In genomic region chr16:66872524-66872923, GRCh38 we compare ENCODE assay signal across 8 cellular contexts. TPM values are rescaled to one million over a fixed set of nuclear protein-coding genes. Genes with fewer than 3 reads are reported as not detected.
DNase-seq lines count a peak whose midpoint lies in the region; ATAC-seq and TF ChIP-seq lines count a peak whose summit lies in the region.

No MANE protein-coding gene starts in this region.

- H3K27me3 ChIP-seq in Panc1 (ENCODE audit: control insufficient read depth, insufficient read depth, low read length) (no peaks in the 10 kb centered on the region), esophagus muscularis mucosa (no peaks in the 10 kb centered on the region)

- H3K4me1 ChIP-seq in Panc1 (ENCODE audit: control insufficient read depth, insufficient read depth, low read length): peaks cover 11% of the 10 kb centered on the region
- H3K4me1 ChIP-seq in esophagus muscularis mucosa: peaks cover 6 to 23% (median 15%) of the 10 kb centered on the region in 4 donors

- TF ChIP-seq CTCF in GM12865 (IDR thresholded peaks at IDR 0.05; ENCODE audit: insufficient read depth, low read depth, low read length, missing control alignments) (no peak), Panc1 (IDR thresholded peaks at IDR 0.05) (no peak), esophagus muscularis mucosa (IDR thresholded peaks at IDR 0.05) (no peak)

- DNase-seq in GM12865 (ENCODE audit: low read depth): no peak
- no peak for DNase-seq in Panc1 (ENCODE audit: low read depth, low spot score)
- no peak for DNase-seq in esophagus muscularis mucosa (ENCODE audit: extremely low spot score)
- no peak for DNase-seq in skeletal muscle cell (ENCODE audit: low read depth)
- DNase-seq in NCI-H187 (lab: John Stamatoyannopoulos, UW): no peak
- DNase-seq in DMS153 (lab: John Stamatoyannopoulos, UW): no peak
- DNase-seq in NCI-H774 (lab: John Stamatoyannopoulos, UW): no peak

- in situ Hi-C loops in Panc1 (cut with HindIII; ENCODE audit: low pct_unique_long_range_greater_than_20kb, low sequenced_read_pairs): no loop called here

- TF ChIP-seq POLR2A in esophagus muscularis mucosa (IDR thresholded peaks at IDR 0.05; ENCODE audit: low read depth): no peak

- ATAC-seq in Panc1 (no peak), HG02840 (IDR thresholded peaks at IDR 0.05; ENCODE audit: low FRiP score, unreplicated experiment) (no peak)

- H3K4me3 ChIP-seq in GM12865 (ENCODE audit: low read depth, low read length) (peak overlapping the region; percentile 56), Panc1 (ENCODE audit: low read depth in 2 of 2, low read length in 2 of 2) (peak overlapping the region; percentile 37 to 59), esophagus muscularis mucosa (peak overlapping the region; percentile 37 to 51 (median 44)), skeletal muscle cell (ENCODE audit: low read depth, low read length) (peak overlapping the region; percentile 38)

- H3K9me3 ChIP-seq in Panc1 (ENCODE audit: control insufficient read depth, insufficient read depth, low read depth, low read length) (no peaks in the 10 kb centered on the region), esophagus muscularis mucosa (no peaks in the 10 kb centered on the region)

- WGBS in esophagus muscularis mucosa: 72% methylated on average over 3 of the region's 3 CpGs

- CTCF ChIA-PET in Panc1 (lab: Charles Lee): interaction anchor here (1.1 to 1.5 kb wide), 2 partner anchors 42 to 210 kb away, joined by 4 to 5 read pairs; partner anchors contain the start of gene NAE1

- TF ChIP-seq EP300 in esophagus muscularis mucosa (IDR thresholded peaks at IDR 0.05): no peak

- BruUV-seq in Panc1 (replicated peaks; lab: Mats Ljungman, UMichigan): no TSS peak

- POLR2A ChIA-PET in Panc1 (lab: Charles Lee): no interaction called here

- intact Hi-C loops in Panc1 (cut with micrococcal nuclease; ENCODE audit: unreplicated experiment): no loop called here
- intact Hi-C loops in esophagus muscularis mucosa (cut with DNase I): no loop called here

- H3K36me3 ChIP-seq in Panc1 (ENCODE audit: control insufficient read depth, insufficient read depth, low read length) (no peaks in the 10 kb centered on the region), esophagus muscularis mucosa (no peaks in the 10 kb centered on the region)

- H3K27ac ChIP-seq in Panc1 (ENCODE audit: low read length) (peak overlapping the region; percentile 76), esophagus muscularis mucosa (replicated peaks in 1 of 4) (peak overlapping the region in 2 of 4 donors; percentile 18 to 34)

RNA-seq across cellular contexts. Expression of gene PDP2, which starts 7.8 kb away (rescaled TPM):
- total RNA-seq in Panc1 (2021; ENCODE audit: unreplicated experiment) (15.9 TPM), esophagus muscularis mucosa (1 to 10 TPM; 5.5 to 9.3 (median 7.6) TPM)
- polyA plus RNA-seq in Panc1 (2012; ENCODE audit: insufficient read length): 5.8 TPM

RNA-seq across cellular contexts. Expression of gene CA7, which starts 28.3 kb away (rescaled TPM):
- total RNA-seq in Panc1 (2021; ENCODE audit: unreplicated experiment) (not detected), esophagus muscularis mucosa (under 1 TPM in 1 of 4 donors, not detected in 3; 0.33 TPM)
- polyA plus RNA-seq in Panc1 (2012; ENCODE audit: insufficient read length): 0.19 TPM

RNA-seq across cellular contexts. Expression of gene NAE1, which starts 41.7 kb away (rescaled TPM):
- total RNA-seq in Panc1 (2021; ENCODE audit: unreplicated experiment) (70.7 TPM), esophagus muscularis mucosa (10 to 100 TPM; 32.7 to 50.7 (median 42.4) TPM)
- 42.7 TPM for polyA plus RNA-seq in Panc1 (2012; ENCODE audit: insufficient read length)

RNA-seq across cellular contexts. Expression of gene CDH16, which starts 46.2 kb away (rescaled TPM):
- total RNA-seq in Panc1 (2021; ENCODE audit: unreplicated experiment) (not detected), esophagus muscularis mucosa (under 1 TPM in 1 of 4 donors, not detected in 3; 0.52 TPM)
- not detected for polyA plus RNA-seq in Panc1 (2012; ENCODE audit: insufficient read length)

RNA-seq across cellular contexts. Expression of gene RRAD, which starts 52.8 kb away (rescaled TPM):
- total RNA-seq in Panc1 (2021; ENCODE audit: unreplicated experiment) (4.3 TPM), esophagus muscularis mucosa (10 to 100 TPM; 36.4 to 64.9 (median 55.4) TPM)
- 4.5 TPM for polyA plus RNA-seq in Panc1 (2012; ENCODE audit: insufficient read length)
